In genomic region chr18:78587626-78588600, GRCh38 we compare ENCODE assay signal across 20 cellular contexts.
"Had no signal": no experiment of that assay in that cellular context is flagged by ENCODE, and none has a peak within 500 bp of the region (broad histone marks: within the 10 kb centered on the region; RNA-seq: fewer than 3 reads in every experiment).

No MANE protein-coding gene starts in this region.

- H3K27ac Mint-ChIP-seq: activated B cell treated with CpG ODN at 0.5 μM for 24 hours; activated CD8-positive, alpha-beta T cell treated with anti-CD3 and anti-CD28 coated beads, Interleukin-2, amount 10 ng/mL, durations not matched to agents 7 days and 5 days; activated naive CD4-positive, alpha-beta T cell treated with anti-CD3 and anti-CD28 coated beads, Interleukin-2, amount 50 U/mL, for 24 hours; activated naive CD8-positive, alpha-beta T cell treated with anti-CD3 and anti-CD28 coated beads, Interleukin-2, amount 50 U/mL, for 24 hours; activated T-helper 1 cell treated with anti-CD3 and anti-CD28 coated beads, Interleukin-12 subunit alpha, Interleukin-12 subunit beta, Interleukin-2, Interleukin-4 antibody, amounts not matched to agents 30 ng/mL and 10 ng/mL and 1 ng/mL, durations not matched to agents 14 hours and 24 hours and 36 hours; effector memory CD8-positive, alpha-beta T cell; neural progenitor cell; T-cell had no signal

- DNase-seq: activated B cell treated with CpG ODN at 0.5 μM for 24 hours; activated CD8-positive, alpha-beta T cell treated with anti-CD3 and anti-CD28 coated beads, Interleukin-2, amount 10 ng/mL, durations not matched to agents 7 days and 5 days; activated naive CD8-positive, alpha-beta T cell treated with anti-CD3 and anti-CD28 coated beads, Interleukin-2, amount 50 U/mL, for 24 hours; cerebellar nuclear complex; dorsolateral prefrontal cortex; kidney; left colon; midbrain; naive thymus-derived CD4-positive, alpha-beta T cell; occipital lobe; stimulated activated CD4-positive, alpha-beta T cell treated with anti-CD3 and anti-CD28 coated beads, Interleukin-15, amount 100 ng/mL, for 24 hours; stimulated activated CD4-positive, alpha-beta T cell treated with anti-CD3 and anti-CD28 coated beads, Interleukin-2, amount 100 ng/mL, for 24 hours; stimulated activated naive CD4-positive, alpha-beta T cell treated with Interleukin-2 at 50 U/mL for 16 hours; T-cell; transverse colon had no signal

- H3K36me3 Mint-ChIP-seq: activated naive CD4-positive, alpha-beta T cell treated with anti-CD3 and anti-CD28 coated beads, Interleukin-2, amount 50 U/mL, for 24 hours; T-cell had no signal

- H3K4me1 Mint-ChIP-seq: activated B cell treated with CpG ODN at 0.5 μM for 24 hours; activated naive CD4-positive, alpha-beta T cell treated with anti-CD3 and anti-CD28 coated beads, Interleukin-2, amount 50 U/mL, for 24 hours; activated naive CD8-positive, alpha-beta T cell treated with anti-CD3 and anti-CD28 coated beads, Interleukin-2, amount 50 U/mL, for 24 hours; naive thymus-derived CD4-positive, alpha-beta T cell; T-cell had no signal

- ATAC-seq: activated CD8-positive, alpha-beta T cell treated with anti-CD3 and anti-CD28 coated beads, Interleukin-2, amount 10 ng/mL, durations not matched to agents 7 days and 5 days; activated naive CD8-positive, alpha-beta T cell treated with anti-CD3 and anti-CD28 coated beads, Interleukin-2, amount 50 U/mL, for 24 hours; gastroesophageal sphincter; left colon; naive thymus-derived CD4-positive, alpha-beta T cell; T-cell had no signal

- H3K9me3 Mint-ChIP-seq: activated T-helper 1 cell treated with anti-CD3 and anti-CD28 coated beads, Interleukin-12 subunit alpha, Interleukin-12 subunit beta, Interleukin-2, Interleukin-4 antibody, amounts not matched to agents 30 ng/mL and 10 ng/mL and 1 ng/mL, durations not matched to agents 14 hours and 24 hours and 36 hours; effector memory CD8-positive, alpha-beta T cell had no signal

- H3K4me3 Mint-ChIP-seq: activated B cell treated with CpG ODN at 0.5 μM for 24 hours; activated CD8-positive, alpha-beta T cell treated with anti-CD3 and anti-CD28 coated beads, Interleukin-2, amount 10 ng/mL, durations not matched to agents 7 days and 5 days; activated naive CD4-positive, alpha-beta T cell treated with anti-CD3 and anti-CD28 coated beads, Interleukin-2, amount 50 U/mL, for 24 hours; activated naive CD8-positive, alpha-beta T cell treated with anti-CD3 and anti-CD28 coated beads, Interleukin-2, amount 50 U/mL, for 24 hours; activated T-helper 1 cell treated with anti-CD3 and anti-CD28 coated beads, Interleukin-12 subunit alpha, Interleukin-12 subunit beta, Interleukin-2, Interleukin-4 antibody, amounts not matched to agents 30 ng/mL and 10 ng/mL and 1 ng/mL, durations not matched to agents 14 hours and 24 hours and 36 hours; effector memory CD8-positive, alpha-beta T cell; naive thymus-derived CD4-positive, alpha-beta T cell; neural progenitor cell; T-cell had no signal

- H3K27me3 Mint-ChIP-seq: activated B cell treated with CpG ODN at 0.5 μM for 24 hours; activated naive CD4-positive, alpha-beta T cell treated with anti-CD3 and anti-CD28 coated beads, Interleukin-2, amount 50 U/mL, for 24 hours; activated naive CD8-positive, alpha-beta T cell treated with anti-CD3 and anti-CD28 coated beads, Interleukin-2, amount 50 U/mL, for 24 hours; effector memory CD8-positive, alpha-beta T cell; T-cell had no signal
